Comparison of ENCODE assay signal across 24 cellular contexts in genomic region chr5:59575648-59576290, GRCh38.
A peak's percentile ranks its signal among the peaks of the same experiment; 100 is the strongest.
DNase-seq lines count a peak whose midpoint lies in the region; ATAC-seq and TF ChIP-seq lines count a peak whose summit lies in the region.
"Had no signal": no experiment of that assay in that cellular context is flagged by ENCODE, and none has a peak within 500 bp of the region (broad histone marks: within the 10 kb centered on the region; RNA-seq: fewer than 3 reads in every experiment).

No MANE protein-coding gene starts in this region.

- H3K9me3 ChIP-seq in psoas muscle (no peaks in the 10 kb centered on the region), heart right ventricle (no peaks in the 10 kb centered on the region)
- H3K9me3 ChIP-seq: BE2C, breast epithelium, neutrophil, thyroid gland had no signal

- WGBS in psoas muscle, 3 donors = 85 to 97% (median 89%) methylated on average over 2 of the region's 2 CpGs
- WGBS in heart right ventricle, 2 donors = 95 to 97% methylated on average over 2 of the region's 2 CpGs

- H3K36me3 ChIP-seq in psoas muscle (ENCODE audit: insufficient read depth in 1 of 2, low read depth in 1 of 2) (no peaks in the 10 kb centered on the region), heart right ventricle (no peaks in the 10 kb centered on the region)
- H3K36me3 ChIP-seq: BE2C, breast epithelium, neutrophil, thyroid gland had no signal

- no peak for TF ChIP-seq POLR2A in GM18505 (IDR thresholded peaks at IDR 0.05; ENCODE audit: borderline replicate concordance, extremely low read depth, insufficient read depth, insufficient read length)

- intact Hi-C loops in psoas muscle (cut with DNase I) = no loop called here
- intact Hi-C loops in heart right ventricle (cut with DNase I) = no loop called here

- no peaks in the 10 kb centered on the region for H3K27me3 ChIP-seq in psoas muscle (ENCODE audit: insufficient read depth in 3 of 3, low read length in 2 of 3)
- no peaks in the 10 kb centered on the region for H3K27me3 ChIP-seq in heart right ventricle
- H3K27me3 ChIP-seq: BE2C, breast epithelium, neutrophil, thyroid gland had no signal

- ATAC-seq in GM19452 (IDR thresholded peaks at IDR 0.05; ENCODE audit: unreplicated experiment) = peak; percentile 70
- ATAC-seq in psoas muscle = no peak
- no peak for ATAC-seq in GM18505 (IDR thresholded peaks at IDR 0.05; ENCODE audit: unreplicated experiment)
- no peak for ATAC-seq in heart right ventricle
- ATAC-seq: activated CD8-positive, alpha-beta T cell treated with anti-CD3 and anti-CD28 coated beads for 36 hours; activated T-helper 17 cell treated with anti-CD3 and anti-CD28 coated beads, Interleukin-2, amount 50 U/mL, for 72 hours; stimulated activated naive CD8-positive, alpha-beta T cell treated with anti-CD3 and anti-CD28 coated beads, Interleukin-15, amount 100 ng/mL, for 72 hours had no signal

- H3K4me3 ChIP-seq in psoas muscle (no peak overlapping the region), heart right ventricle (no peak overlapping the region)
- H3K4me3 ChIP-seq: breast epithelium, SK-N-MC, thyroid gland had no signal

- H3K27ac ChIP-seq in psoas muscle (peak overlapping the region; percentile 84), heart right ventricle (no peak overlapping the region)
- H3K27ac ChIP-seq: breast epithelium, HL-60, neutrophil, RWPE1, SK-N-MC, thyroid gland had no signal

- DNase-seq in DMS53 (lab: John Stamatoyannopoulos, UW) = peak; percentile 90
- DNase-seq in OCI-M1 (lab: John Stamatoyannopoulos, UW) = peak; percentile 70
- DNase-seq in psoas muscle = no peak
- no peak for DNase-seq in amygdala (lab: John Stamatoyannopoulos, UW)
- no peak for DNase-seq in heart right ventricle
- no peak for DNase-seq in H4 (ENCODE audit: low spot score)
- DNase-seq: ACHN; activated CD8-positive, alpha-beta T cell treated with anti-CD3 and anti-CD28 coated beads for 36 hours; BE2C; DMS79; GDM1; H9; Karpas-422; NCI-H1436 treated with DMSO at 0.1 percent for 48 hours; stimulated activated naive CD8-positive, alpha-beta T cell treated with anti-CD3 and anti-CD28 coated beads, Interleukin-15, amount 100 ng/mL, for 72 hours; thyroid gland had no signal

- peaks cover 51% of the 10 kb centered on the region for H3K4me1 ChIP-seq in psoas muscle
- H3K4me1 ChIP-seq in heart right ventricle = no peaks in the 10 kb centered on the region
- H3K4me1 ChIP-seq: BE2C, breast epithelium, thyroid gland had no signal

- TF ChIP-seq CTCF in psoas muscle (IDR thresholded peaks at IDR 0.05) (no peak), heart right ventricle (IDR thresholded peaks at IDR 0.05) (no peak)

Comparison
In these comparisons a context has a peak if more than half of its experiments do, and no peak if none do; other contexts are left out.
1. DNase-seq: peak in DMS53 (single experiment) and OCI-M1 (single experiment); none in psoas muscle (0 of 2), amygdala (0 of 56), heart right ventricle (0 of 2) and H4 (single experiment).